In genomic region chr21:45078877-45079281, GRCh38 we compare ENCODE assay signal across 1 cellular context.
TF ChIP-seq lines count a peak whose summit lies in the region.

No MANE protein-coding gene starts in this region.

TF ChIP-seq in K562, 482 proteins besides CTCF, POLR2A, EP300 and RAD21 (continued from another document):
- no peak for TF ChIP-seq THRA (IDR thresholded peaks at IDR 0.05)
- no peak for TF ChIP-seq TGIF2 (CRISPR knock-in tag; IDR thresholded peaks at IDR 0.05)
- TF ChIP-seq RB1 (IDR thresholded peaks at IDR 0.05; ENCODE audit: low read depth), result no peak
- TF ChIP-seq ZBTB17 (CRISPR knock-in tag; IDR thresholded peaks at IDR 0.05), result no peak
- no peak for TF ChIP-seq KLF13 (tag; IDR thresholded peaks at IDR 0.05; ENCODE audit: borderline replicate concordance, low read depth)
- peak; percentile 24; the same call in 1 of the 2 replicates for TF ChIP-seq ATF7 (IDR thresholded peaks at IDR 0.05)
- peak; percentile 43 to 67; a peak in 3 of 4 replicates for TF ChIP-seq KDM1A (IDR thresholded peaks at IDR 0.05)
- TF ChIP-seq JUND (IDR thresholded peaks at IDR 0.05; ENCODE audit: borderline replicate concordance, low read depth, low read length), result 0 out of 2 replicates have a peak, but pooled peaks have one; percentile 13
- TF ChIP-seq JUND (tag; IDR thresholded peaks at IDR 0.05; ENCODE audit: borderline replicate concordance, low read depth, low read length), result no peak
- no peak for TF ChIP-seq TAF9B (IDR thresholded peaks at IDR 0.05; ENCODE audit: partially characterized antibody)
- TF ChIP-seq RCOR1 (IDR thresholded peaks at IDR 0.05; ENCODE audit: borderline replicate concordance in 1 of 2, low read depth in 2 of 2, low read length in 2 of 2), result 0 out of 4 replicates have a peak, but pooled peaks of 1 of the 2 experiments have one; percentile 38
- TF ChIP-seq CEBPB (tag; IDR thresholded peaks at IDR 0.05), result peak; percentile 85
- 0 out of 2 replicates have a peak, but pooled peaks have one; percentile 28 for TF ChIP-seq HDAC2 (IDR thresholded peaks at IDR 0.05)
- peak; percentile 37; the same call in 1 of the 2 replicates for TF ChIP-seq FOSL1 (tag; conservative IDR thresholded peaks at IDR 0.05)
- TF ChIP-seq FOXM1 (IDR thresholded peaks at IDR 0.05; ENCODE audit: low read depth), result no peak
- no peak for TF ChIP-seq FOXM1 (CRISPR knock-in tag; IDR thresholded peaks at IDR 0.05; ENCODE audit: low read depth)
- TF ChIP-seq ATF3 (IDR thresholded peaks at IDR 0.05), result peak; percentile 93
- no peak for TF ChIP-seq ATF3 (CRISPR knock-in tag; conservative IDR thresholded peaks at IDR 0.05)
- peak; percentile 61; the same call in 1 of the 2 replicates for TF ChIP-seq CEBPG (CRISPR knock-in tag; IDR thresholded peaks at IDR 0.05)
- peak; percentile 94 to 95 for TF ChIP-seq CEBPG (tag; conservative IDR thresholded peaks at IDR 0.05 in 1 of 2, IDR thresholded peaks at IDR 0.05 in 1 of 2)
- TF ChIP-seq SMARCA4 (IDR thresholded peaks at IDR 0.05), result no peak
- no peak for TF ChIP-seq HEY1 (CRISPR knock-in tag; IDR thresholded peaks at IDR 0.05; ENCODE audit: borderline replicate concordance)
- no peak for TF ChIP-seq NCOA4 (IDR thresholded peaks at IDR 0.05; ENCODE audit: partially characterized antibody)
